Comparison of ENCODE assay signal across 12 cellular contexts in genomic region chr6:41784581-41785171, GRCh38. TPM values are rescaled to one million over a fixed set of nuclear protein-coding genes. Genes with fewer than 3 reads are reported as not detected.
DNase-seq lines count a peak whose midpoint lies in the region; ATAC-seq and TF ChIP-seq lines count a peak whose summit lies in the region.
"Had no signal": no experiment of that assay in that cellular context is flagged by ENCODE, and none has a peak within 500 bp of the region (broad histone marks: within the 10 kb centered on the region; RNA-seq: fewer than 3 reads in every experiment).

No MANE protein-coding gene starts in this region.

- no peak for TF ChIP-seq CTCF in DOHH2 (IDR thresholded peaks at IDR 0.05; ENCODE audit: low read depth, low read length, poor library complexity, severe bottlenecking)
- TF ChIP-seq CTCF in WTC11 (IDR thresholded peaks at IDR 0.05): no peak

- peak overlapping the region; percentile 7; the same call in 1 of the 2 replicates for H3K4me2 ChIP-seq in BLaER1
- peak overlapping the region; percentile 1; the same call in 1 of the 2 replicates for H3K4me2 ChIP-seq in DOHH2 (ENCODE audit: low read length)

- H3K9me2 ChIP-seq in DOHH2 (replicated peaks; ENCODE audit: control insufficient read depth, low read length): no peaks in the 10 kb centered on the region

- peaks cover 54% of the 10 kb centered on the region for H3K27me3 Mint-ChIP-seq in WTC11 (ENCODE audit: low read depth)
- H3K27me3 Mint-ChIP-seq in memory B cell: no peaks in the 10 kb centered on the region

- H3K27ac Mint-ChIP-seq in WTC11 (no peak overlapping the region), memory B cell (no peak overlapping the region)
- H3K27ac Mint-ChIP-seq: effector memory CD8-positive, alpha-beta T cell had no signal

- H3K27me3 ChIP-seq in BLaER1 (peaks cover 10% of the 10 kb centered on the region; the same call in 1 of the 2 replicates), DOHH2 (ENCODE audit: control insufficient read depth, low read length) (peaks cover 4% of the 10 kb centered on the region)

- peaks cover 46% of the 10 kb centered on the region for H3K4me1 ChIP-seq in BLaER1
- peaks cover 47% of the 10 kb centered on the region for H3K4me1 ChIP-seq in DOHH2 (ENCODE audit: control insufficient read depth, low read length)

- H3K9me3 ChIP-seq in BLaER1: no peaks in the 10 kb centered on the region
- H3K9me3 ChIP-seq in DOHH2 (ENCODE audit: control insufficient read depth, insufficient read depth, low read length): no peaks in the 10 kb centered on the region

- peaks cover 14% of the 10 kb centered on the region; the same call in 1 of the 2 replicates for H4K20me1 ChIP-seq in BLaER1
- no peaks in the 10 kb centered on the region; the same call in 1 of the 2 replicates for H4K20me1 ChIP-seq in DOHH2 (ENCODE audit: control insufficient read depth, insufficient read depth, low read depth, low read length)

- no peak overlapping the region for H3K9ac ChIP-seq in BLaER1

- CTCF ChIA-PET in WTC11 (lab: Charles Lee): interaction anchor here (1.0 to 4.7 kb wide), 10 partner anchors 9 to 417 kb away, joined by 3 to 71 read pairs (median 22); partner anchors contain the start of genes BYSL and MED20

- H3K27ac ChIP-seq in BLaER1 (no peak overlapping the region), DOHH2 (ENCODE audit: low read depth, low read length) (no peak overlapping the region)

- DNase-seq in WTC11 (ENCODE audit: low spot score) (no peak), memory B cell (ENCODE audit: low spot score in 2 of 2) (no peak), NCI-H1105 (lab: John Stamatoyannopoulos, UW) (no peak), COR-L47 (lab: John Stamatoyannopoulos, UW) (no peak), NCI-H69 (lab: John Stamatoyannopoulos, UW) (no peak)
- DNase-seq: activated naive CD4-positive, alpha-beta T cell treated with Interleukin-2 at 50 U/mL for 16 hours; effector memory CD8-positive, alpha-beta T cell; NCI-H82; stimulated activated CD4-positive, alpha-beta T cell treated with anti-CD3 and anti-CD28 coated beads, Interleukin-2, amount 100 ng/mL, for 48 hours had no signal

- peaks cover 14% of the 10 kb centered on the region for H3F3A ChIP-seq in DOHH2 (ENCODE audit: control insufficient read depth, insufficient read depth)

- no peak for ATAC-seq in WTC11
- no peak for ATAC-seq in memory B cell (ENCODE audit: low read depth)
- no peak for ATAC-seq in GM19023 (IDR thresholded peaks at IDR 0.05; ENCODE audit: unreplicated experiment)
- ATAC-seq: effector memory CD8-positive, alpha-beta T cell had no signal

- H3K4me3 Mint-ChIP-seq in WTC11 (peak overlapping the region; percentile 24; the same call in 1 of the 2 replicates), memory B cell (peak overlapping the region; percentile 2)

- H3K36me3 ChIP-seq in BLaER1 (peaks cover 11% of the 10 kb centered on the region), DOHH2 (ENCODE audit: control insufficient read depth, low read length) (peaks cover 19% of the 10 kb centered on the region)

- H3K4me3 ChIP-seq in BLaER1 (no peak overlapping the region), DOHH2 (ENCODE audit: low read length) (no peak overlapping the region)

- H3K79me2 ChIP-seq in DOHH2 (ENCODE audit: control insufficient read depth, low read length): peaks cover 32% of the 10 kb centered on the region

- POLR2A ChIA-PET in WTC11 (lab: Charles Lee): interaction anchor here (1.5 kb wide), 1 partner anchor 264 kb away, joined by 3 read pairs; no protein-coding TSS in a partner anchor

- H3K9me3 Mint-ChIP-seq in WTC11 (no peaks in the 10 kb centered on the region), memory B cell (no peaks in the 10 kb centered on the region)
- H3K9me3 Mint-ChIP-seq: effector memory CD8-positive, alpha-beta T cell had no signal

- H3K4me1 Mint-ChIP-seq in WTC11 (peaks cover 32% of the 10 kb centered on the region), memory B cell (peaks cover 25% of the 10 kb centered on the region)

- H3K36me3 Mint-ChIP-seq in WTC11 (peaks cover 9% of the 10 kb centered on the region), memory B cell (no peaks in the 10 kb centered on the region)

TF ChIP-seq in WTC11, 78 proteins besides CTCF, POLR2A, EP300 and RAD21:
- TF ChIP-seq AR (CRISPR knock-in tag; IDR thresholded peaks at IDR 0.05) (no peak), FOXK1 (CRISPR knock-in tag; IDR thresholded peaks at IDR 0.05) (no peak), NR2C2 (CRISPR knock-in tag; IDR thresholded peaks at IDR 0.05) (no peak), CREM (CRISPR knock-in tag; IDR thresholded peaks at IDR 0.05) (no peak), OVOL2 (CRISPR knock-in tag; IDR thresholded peaks at IDR 0.05; ENCODE audit: borderline replicate concordance) (no peak)
- TF ChIP-seq, protein P1, sequence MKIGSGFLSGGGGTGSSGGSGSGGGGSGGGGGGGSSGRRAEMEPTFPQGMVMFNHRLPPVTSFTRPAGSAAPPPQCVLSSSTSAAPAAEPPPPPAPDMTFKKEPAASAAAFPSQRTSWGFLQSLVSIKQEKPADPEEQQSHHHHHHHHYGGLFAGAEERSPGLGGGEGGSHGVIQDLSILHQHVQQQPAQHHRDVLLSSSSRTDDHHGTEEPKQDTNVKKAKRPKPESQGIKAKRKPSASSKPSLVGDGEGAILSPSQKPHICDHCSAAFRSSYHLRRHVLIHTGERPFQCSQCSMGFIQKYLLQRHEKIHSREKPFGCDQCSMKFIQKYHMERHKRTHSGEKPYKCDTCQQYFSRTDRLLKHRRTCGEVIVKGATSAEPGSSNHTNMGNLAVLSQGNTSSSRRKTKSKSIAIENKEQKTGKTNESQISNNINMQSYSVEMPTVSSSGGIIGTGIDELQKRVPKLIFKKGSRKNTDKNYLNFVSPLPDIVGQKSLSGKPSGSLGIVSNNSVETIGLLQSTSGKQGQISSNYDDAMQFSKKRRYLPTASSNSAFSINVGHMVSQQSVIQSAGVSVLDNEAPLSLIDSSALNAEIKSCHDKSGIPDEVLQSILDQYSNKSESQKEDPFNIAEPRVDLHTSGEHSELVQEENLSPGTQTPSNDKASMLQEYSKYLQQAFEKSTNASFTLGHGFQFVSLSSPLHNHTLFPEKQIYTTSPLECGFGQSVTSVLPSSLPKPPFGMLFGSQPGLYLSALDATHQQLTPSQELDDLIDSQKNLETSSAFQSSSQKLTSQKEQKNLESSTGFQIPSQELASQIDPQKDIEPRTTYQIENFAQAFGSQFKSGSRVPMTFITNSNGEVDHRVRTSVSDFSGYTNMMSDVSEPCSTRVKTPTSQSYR (CRISPR knock-in tag; IDR thresholded peaks at IDR 0.05): no peak
- TF ChIP-seq, protein P2, sequence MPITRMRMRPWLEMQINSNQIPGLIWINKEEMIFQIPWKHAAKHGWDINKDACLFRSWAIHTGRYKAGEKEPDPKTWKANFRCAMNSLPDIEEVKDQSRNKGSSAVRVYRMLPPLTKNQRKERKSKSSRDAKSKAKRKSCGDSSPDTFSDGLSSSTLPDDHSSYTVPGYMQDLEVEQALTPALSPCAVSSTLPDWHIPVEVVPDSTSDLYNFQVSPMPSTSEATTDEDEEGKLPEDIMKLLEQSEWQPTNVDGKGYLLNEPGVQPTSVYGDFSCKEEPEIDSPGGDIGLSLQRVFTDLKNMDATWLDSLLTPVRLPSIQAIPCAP (CRISPR knock-in tag; IDR thresholded peaks at IDR 0.05): no peak

RNA-seq across cellular contexts. Expression of gene TOMM6, which starts 2.8 kb away (rescaled TPM):
- 219 to 233 TPM (median 228 TPM) in 3 replicates for total RNA-seq in WTC11 (2021)

RNA-seq across cellular contexts. Expression of gene PRICKLE4, which starts 4.1 kb away (rescaled TPM):
- total RNA-seq in WTC11 (2021): 0.50 to 1.5 TPM (median 0.82 TPM) in 3 replicates

RNA-seq across cellular contexts. Expression of gene FRS3, which starts 5.0 kb away (rescaled TPM):
- total RNA-seq in WTC11 (2021): 5.5 to 7.8 TPM (median 6.0 TPM) in 3 replicates

RNA-seq across cellular contexts. Expression of gene PGC, which starts 37.5 kb away (rescaled TPM):
- 0.55 to 0.63 TPM (median 0.62 TPM) in 3 replicates for total RNA-seq in WTC11 (2021)

RNA-seq across cellular contexts. Expression of gene TFEB, which starts 49.3 kb away (rescaled TPM):
- total RNA-seq in WTC11 (2021): 3.1 to 3.9 TPM (median 3.3 TPM) in 3 replicates
